18 cellular contexts compared by ENCODE assay signal in the genomic region with DNA sequence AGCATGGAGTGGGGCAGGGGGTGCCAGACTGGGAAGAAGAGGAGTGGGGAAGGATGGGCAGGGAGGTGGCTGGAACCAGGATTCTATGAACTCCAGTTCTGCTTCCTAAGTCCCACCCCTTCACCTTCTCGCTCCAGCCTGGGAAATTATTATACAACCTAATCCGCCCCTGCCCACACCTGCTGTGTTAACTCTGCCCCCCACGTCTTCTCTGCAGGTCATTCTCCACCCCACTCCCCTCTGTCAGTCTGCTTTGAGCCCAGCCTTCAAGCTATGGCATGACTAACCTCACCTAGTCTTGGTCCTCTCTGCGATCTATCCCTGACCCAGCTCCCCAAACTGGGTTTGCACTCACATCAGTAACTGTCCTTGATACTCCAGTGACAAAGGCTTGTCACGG. TPM values are rescaled to one million over a fixed set of nuclear protein-coding genes. Genes with fewer than 3 reads are reported as not detected.
DNase-seq lines count a peak whose midpoint lies in the region; ATAC-seq, FAIRE-seq and TF ChIP-seq lines count a peak whose summit lies in the region.
"Had no signal": no experiment of that assay in that cellular context is flagged by ENCODE, and none has a peak within 500 bp of the region (broad histone marks: within the 10 kb centered on the region; RNA-seq: fewer than 3 reads in every experiment).

No MANE protein-coding gene starts in this region.

- TF ChIP-seq RAD21 in liver (IDR thresholded peaks at IDR 0.05) (no peak), HepG2 (CRISPR knock-in tag; IDR thresholded peaks at IDR 0.05) (no peak)

- no peak overlapping the region for H3K4me3 Mint-ChIP-seq in activated T-cell treated with anti-CD3 and anti-CD28 coated beads, Interleukin-2, amount 50 U/mL, for 24 hours
- H3K4me3 Mint-ChIP-seq: HFFc6 had no signal

- in situ Hi-C loops in HepG2 (cut with HindIII; ENCODE audit: extremely low pct_ligation_motif_present, low pct_unique_long_range_greater_than_20kb) = loop anchor here (5.0 kb wide), 1 partner anchor 103 kb away; no protein-coding TSS in a partner anchor

- FAIRE-seq in HepG2 (lab: Jason Lieb, UNC) = no peak
- FAIRE-seq: GM19239, H1 had no signal

- WGBS in liver = 87% methylated on average over 5 of the region's 5 CpGs
- WGBS in HepG2 (ENCODE audit: low lambda C conversion rate) = 96% methylated on average over 5 of the region's 5 CpGs

- no peaks in the 10 kb centered on the region for H3K27me3 ChIP-seq in liver (ENCODE audit: control insufficient read depth in 4 of 4, insufficient read depth in 4 of 4, low read length in 3 of 4)
- H3K27me3 ChIP-seq in HepG2 (ENCODE audit: control insufficient read depth in 1 of 2, insufficient read depth in 2 of 2, low read length in 2 of 2) = no peaks in the 10 kb centered on the region
- peaks cover 25% of the 10 kb centered on the region for H3K27me3 ChIP-seq in osteoblast (ENCODE audit: insufficient read depth, low read length)
- H3K27me3 ChIP-seq: BLaER1 had no signal

- H2AFZ ChIP-seq in HepG2 (ENCODE audit: low read length) = no peak overlapping the region
- H2AFZ ChIP-seq in osteoblast (ENCODE audit: low read length) = no peak overlapping the region

- no peaks in the 10 kb centered on the region for H3K4me1 Mint-ChIP-seq in activated T-cell treated with anti-CD3 and anti-CD28 coated beads, Interleukin-2, amount 50 U/mL, for 24 hours (ENCODE audit: low read depth)

- H3K79me2 ChIP-seq in HepG2 (ENCODE audit: insufficient read depth, low read length) = no peaks in the 10 kb centered on the region
- H3K79me2 ChIP-seq in osteoblast (ENCODE audit: insufficient read depth, low read length) = no peaks in the 10 kb centered on the region

- H3K4me3 ChIP-seq in liver (ENCODE audit: low read depth in 1 of 3, low read length in 3 of 3) (no peak overlapping the region), HepG2 (replicated peaks in 1 of 3; ENCODE audit: insufficient read depth in 1 of 3, low read depth in 2 of 3, low read length in 3 of 3) (no peak overlapping the region), osteoblast (ENCODE audit: insufficient read depth, low read length) (no peak overlapping the region)
- H3K4me3 ChIP-seq: BLaER1, HAP-1 had no signal

- H3K9me3 ChIP-seq in liver (ENCODE audit: control insufficient read depth in 4 of 4, low read length in 3 of 4) (no peaks in the 10 kb centered on the region), HepG2 (ENCODE audit: low read length) (no peaks in the 10 kb centered on the region), osteoblast (ENCODE audit: low read depth, low read length) (no peaks in the 10 kb centered on the region)
- H3K9me3 ChIP-seq: BLaER1, HAP-1 had no signal

- no peak overlapping the region for H3K4me2 ChIP-seq in HepG2 (ENCODE audit: low read depth, low read length)
- H3K4me2 ChIP-seq in osteoblast (ENCODE audit: insufficient read depth, low read length) = no peak overlapping the region
- H3K4me2 ChIP-seq: BLaER1 had no signal

- H3K9me3 Mint-ChIP-seq in activated T-cell treated with anti-CD3 and anti-CD28 coated beads, Interleukin-2, amount 50 U/mL, for 24 hours = no peaks in the 10 kb centered on the region
- H3K9me3 Mint-ChIP-seq: HFFc6 had no signal

- TF ChIP-seq EP300 in HepG2 (IDR thresholded peaks at IDR 0.05; ENCODE audit: low read depth in 2 of 2, low read length in 2 of 2) = no peak
- TF ChIP-seq EP300 in HepG2 (CRISPR knock-in tag; IDR thresholded peaks at IDR 0.05; ENCODE audit: borderline replicate concordance) = no peak

- H3K9ac ChIP-seq in liver (ENCODE audit: low read depth in 1 of 2, low read length in 2 of 2) (no peak overlapping the region), HepG2 (ENCODE audit: insufficient read depth, low read depth, low read length) (no peak overlapping the region)
- H3K9ac ChIP-seq: BLaER1 had no signal

- H3K27me3 Mint-ChIP-seq in activated T-cell treated with anti-CD3 and anti-CD28 coated beads, Interleukin-2, amount 50 U/mL, for 24 hours = no peaks in the 10 kb centered on the region

- H4K20me1 ChIP-seq in HepG2 (ENCODE audit: insufficient read depth, low read length) = no peaks in the 10 kb centered on the region
- no peaks in the 10 kb centered on the region for H4K20me1 ChIP-seq in osteoblast (ENCODE audit: insufficient read depth, low read length)
- H4K20me1 ChIP-seq: BLaER1 had no signal

- intact Hi-C loops in HepG2 (cut with micrococcal nuclease; ENCODE audit: unreplicated experiment) = no loop called here

- no peak for DNase-seq in activated T-cell treated with anti-CD3 and anti-CD28 coated beads, Interleukin-2, amount 50 U/mL, for 24 hours
- DNase-seq in activated T-cell treated with anti-CD3 and anti-CD28 coated beads, Interleukin-2, amount 50 U/mL, for 1 hour = no peak
- no peak for DNase-seq in HepG2 (ENCODE audit: low spot score)
- DNase-seq in osteoblast (ENCODE audit: insufficient read length, low spot score, missing footprints) = peak; percentile 42
- no peak for DNase-seq in substantia nigra (lab: John Stamatoyannopoulos, UW)
- DNase-seq in NCI-H2171 (lab: John Stamatoyannopoulos, UW) = no peak
- DNase-seq in HPDE6-E6E7 (ENCODE audit: extremely low spot score) = no peak
- DNase-seq: 8988T, AML-193, DMS53, GF-D8, HFFc6 had no signal

- H3K36me3 Mint-ChIP-seq in activated T-cell treated with anti-CD3 and anti-CD28 coated beads, Interleukin-2, amount 50 U/mL, for 24 hours (ENCODE audit: low read depth) = no peaks in the 10 kb centered on the region

- H3K27ac ChIP-seq in liver (ENCODE audit: low read depth in 1 of 2, low read length in 2 of 2) (peak overlapping the region; percentile 72 to 81), HepG2 (ENCODE audit: extremely low read length, insufficient read depth, low read length) (no peak overlapping the region), osteoblast (ENCODE audit: low read depth, low read length) (no peak overlapping the region), substantia nigra (ENCODE audit: low read depth, low read length, poor library complexity, severe bottlenecking) (peak overlapping the region; percentile 30)
- H3K27ac ChIP-seq: BLaER1, HL-60 had no signal

- H3K36me3 ChIP-seq in liver (ENCODE audit: control insufficient read depth in 4 of 4, insufficient read depth in 3 of 4, low read depth in 1 of 4, low read length in 3 of 4) = peaks cover 0 to 8% (median 6%) of the 10 kb centered on the region in 4 donors
- H3K36me3 ChIP-seq in HepG2 (replicated peaks in 1 of 2; ENCODE audit: control insufficient read depth in 1 of 2, insufficient read depth in 2 of 2, low read length in 2 of 2) = peaks cover 16 to 33% of the 10 kb centered on the region in 2 experiments; a peak in 4 of 5 replicates
- H3K36me3 ChIP-seq in osteoblast (ENCODE audit: insufficient read depth, low read length) = no peaks in the 10 kb centered on the region
- H3K36me3 ChIP-seq: BLaER1, HAP-1 had no signal

- POLR2A ChIA-PET in HepG2 (lab: Yijun Ruan, JAX) = no interaction called here

- no TSS peak for BruUV-seq in HepG2 (replicated peaks; lab: Mats Ljungman, UMichigan)

- peak overlapping the region; percentile 26 for H3K27ac Mint-ChIP-seq in activated T-cell treated with anti-CD3 and anti-CD28 coated beads, Interleukin-2, amount 50 U/mL, for 24 hours
- H3K27ac Mint-ChIP-seq: HFFc6 had no signal

- CTCF ChIA-PET in HepG2 (lab: Yijun Ruan, JAX; ENCODE audit: low intra/inter-chr PET ratio, low total read pairs) = interaction anchor here (2.2 kb wide), 1 partner anchor 104 kb away, joined by 25 read pairs; no protein-coding TSS in a partner anchor

- no peak for ATAC-seq in HepG2

- TF ChIP-seq CTCF in liver (IDR thresholded peaks at IDR 0.05; ENCODE audit: low read depth, low read length, missing input control) (no peak), HepG2 (CRISPR knock-in tag; IDR thresholded peaks at IDR 0.05) (no peak), osteoblast (IDR thresholded peaks at IDR 0.05; ENCODE audit: extremely low read depth, low read depth, low read length) (no peak)

- H3K4me1 ChIP-seq in liver (ENCODE audit: control insufficient read depth in 4 of 4, insufficient read depth in 4 of 4, low read length in 3 of 4) (peaks cover 14 to 74% (median 63%) of the 10 kb centered on the region in 4 donors), HepG2 (ENCODE audit: insufficient read depth, low read length) (peaks cover 22% of the 10 kb centered on the region), osteoblast (ENCODE audit: insufficient read depth, low read length) (peaks cover 19% of the 10 kb centered on the region)

- TF ChIP-seq POLR2A in HepG2 (IDR thresholded peaks at IDR 0.05; ENCODE audit: insufficient read depth in 1 of 2, low read depth in 2 of 2, low read length in 2 of 2) = no peak

TF ChIP-seq in liver, 16 proteins besides CTCF, POLR2A, EP300 and RAD21 (continues in another document):
- TF ChIP-seq NR2F2 (IDR thresholded peaks at IDR 0.05) (no peak), YY1 (IDR thresholded peaks at IDR 0.05) (no peak)

RNA-seq across cellular contexts. Expression of a gene that starts 46.0 kb away (rescaled TPM):
- total RNA-seq in liver (10 to 100 TPM; 14.1 to 24.8 TPM), HepG2 (2016; rRNA removed; fragmentation: Illumina TruSeq; extraction: Trizol) (19.4 and 28.0 TPM in 2 replicates), osteoblast (not detected in 2 replicates)
- polyA plus RNA-seq in liver (100 to 1,000 TPM in 1 of 2 donors, 10 to 100 TPM in 1; 80.6 to 103 TPM), HepG2 (2011; rRNA removed) (25.8 and 32.8 TPM in 2 replicates)
- total RNA-seq in HepG2 (2016; cell fraction: cytosol; rRNA removed; fragmentation: Illumina TruSeq; extraction: Trizol; ENCODE audit: low read depth) = 29.6 and 30.2 TPM in 2 replicates
- 19.8 and 27.6 TPM in 2 replicates for total RNA-seq in HepG2 (2016; cell fraction: insoluble cytoplasmic fraction; rRNA removed; fragmentation: Illumina TruSeq; extraction: Trizol)
- 35.4 and 36.5 TPM in 2 replicates for total RNA-seq in HepG2 (2016; cell fraction: membrane; rRNA removed; fragmentation: Illumina TruSeq; extraction: Trizol)
- total RNA-seq in HepG2 (2016; cell fraction: nucleus; rRNA removed; fragmentation: Illumina TruSeq; extraction: Trizol) = 16.8 and 19.9 TPM in 2 replicates
- polyA plus RNA-seq in HepG2 (2011; cell fraction: cytosol; rRNA removed) = 35.0 and 36.4 TPM in 2 replicates
- polyA plus RNA-seq in HepG2 (2011; cell fraction: nucleus; rRNA removed) = 42.2 and 45.6 TPM in 2 replicates
- 26.5 and 27.0 TPM in 2 replicates for polyA plus RNA-seq in HepG2 (2012)
- polyA plus RNA-seq in HepG2 (2016; cell fraction: cytosol; fragmentation: Illumina TruSeq; extraction: Trizol; ENCODE audit: low read depth) = 37.9 and 41.7 TPM in 2 replicates
- polyA plus RNA-seq in HepG2 (2016; cell fraction: insoluble cytoplasmic fraction; fragmentation: Illumina TruSeq; extraction: Trizol; ENCODE audit: low read depth) = 21.1 and 24.0 TPM in 2 replicates
- polyA plus RNA-seq in HepG2 (2016; cell fraction: membrane; fragmentation: Illumina TruSeq; extraction: Trizol; ENCODE audit: low read depth) = 39.7 and 40.2 TPM in 2 replicates
- polyA plus RNA-seq in HepG2 (2016; cell fraction: nucleus; fragmentation: Illumina TruSeq; extraction: Trizol; ENCODE audit: insufficient read depth, low read depth) = 35.0 and 45.5 TPM in 2 replicates
- polyA minus RNA-seq in HepG2 (2011; rRNA and poly(A)+ RNA removed; ENCODE audit: low replicate concordance) = 37.1 TPM in 1 of 2 replicates, not detected in the other
- polyA minus RNA-seq in HepG2 (2011; cell fraction: cytosol; rRNA and poly(A)+ RNA removed) = 13.6 and 16.0 TPM in 2 replicates
- 7.2 and 9.8 TPM in 2 replicates for polyA minus RNA-seq in HepG2 (2011; cell fraction: nucleus; rRNA and poly(A)+ RNA removed)
- total RNA-seq: HFFc6 had no signal

Comparison
In these comparisons a context has a peak if more than half of its experiments do, and no peak if none do; other contexts are left out.
1. H3K27ac ChIP-seq: peak in liver (2 of 2) and substantia nigra (single experiment); none in HepG2 (single experiment) and osteoblast (single experiment).
2. RNA of a gene that starts 46.0 kb away (total RNA-seq): 16.8 to 36.5 TPM in HepG2 and 14.1 to 24.8 TPM in liver; not detected in osteoblast; every median in the first group is over 10 times any median in the second.